8 cellular contexts compared by ENCODE assay signal in genomic region chr1:154352581-154353459, GRCh38. TPM values are rescaled to one million over a fixed set of nuclear protein-coding genes. Genes with fewer than 3 reads are reported as not detected.
DNase-seq lines count a peak whose midpoint lies in the region; ATAC-seq and TF ChIP-seq lines count a peak whose summit lies in the region.

No MANE protein-coding gene starts in this region.

- H3K4me3 ChIP-seq in foreskin fibroblast (ENCODE audit: low read depth in 1 of 2, low read length in 2 of 2) (peak overlapping the region; percentile 30 to 55), vagina (peak overlapping the region; percentile 38 to 49)

- intact Hi-C loops in activated T-helper 2 cell treated with anti-CD3 and anti-CD28 coated beads, Interferon-gamma antibody, Interleukin-2, Interleukin-4, amounts not matched to agents 10 μg/mL and 5 μg/mL and 100 μg/mL, durations not matched to agents 14 hours and 24 hours and 36 hours (cut with micrococcal nuclease) = loop anchor here (1.0 to 5.0 kb wide), 5 partner anchors 29 to 110 kb away; no protein-coding TSS in a partner anchor
- intact Hi-C loops in vagina (cut with DNase I) = no loop called here

- H3K4me1 Mint-ChIP-seq in activated T-helper 2 cell treated with anti-CD3 and anti-CD28 coated beads, Interferon-gamma antibody, Interleukin-2, Interleukin-4, amounts not matched to agents 10 μg/mL and 5 μg/mL and 100 μg/mL, durations not matched to agents 14 hours and 24 hours and 36 hours (ENCODE audit: low read depth) = peaks cover 26% of the 10 kb centered on the region
- peaks cover 29% of the 10 kb centered on the region for H3K4me1 Mint-ChIP-seq in nephron

- no peaks in the 10 kb centered on the region for H3K9me3 ChIP-seq in vagina

- ATAC-seq in GM21576 (IDR thresholded peaks at IDR 0.05; ENCODE audit: unreplicated experiment) = no peak

- H3K36me3 ChIP-seq in vagina = peaks cover 0 to 20% of the 10 kb centered on the region in 2 donors

- H3K9me3 Mint-ChIP-seq in activated T-helper 2 cell treated with anti-CD3 and anti-CD28 coated beads, Interferon-gamma antibody, Interleukin-2, Interleukin-4, amounts not matched to agents 10 μg/mL and 5 μg/mL and 100 μg/mL, durations not matched to agents 14 hours and 24 hours and 36 hours = no peaks in the 10 kb centered on the region
- no peaks in the 10 kb centered on the region for H3K9me3 Mint-ChIP-seq in nephron

- TF ChIP-seq POLR2A in vagina (IDR thresholded peaks at IDR 0.05) = no peak

- TF ChIP-seq CTCF in foreskin fibroblast (IDR thresholded peaks at IDR 0.05; ENCODE audit: low read depth, low read length) (no peak), nephron (IDR thresholded peaks at IDR 0.05; ENCODE audit: unreplicated experiment in 3 of 3) (no peak), vagina (IDR thresholded peaks at IDR 0.05) (no peak)

- H3K27me3 ChIP-seq in vagina = no peaks in the 10 kb centered on the region

- peaks cover 3% of the 10 kb centered on the region for H3K27me3 Mint-ChIP-seq in activated T-helper 2 cell treated with anti-CD3 and anti-CD28 coated beads, Interferon-gamma antibody, Interleukin-2, Interleukin-4, amounts not matched to agents 10 μg/mL and 5 μg/mL and 100 μg/mL, durations not matched to agents 14 hours and 24 hours and 36 hours (ENCODE audit: low read depth)
- peaks cover 23% of the 10 kb centered on the region for H3K27me3 Mint-ChIP-seq in nephron (ENCODE audit: low read depth)

- DNase-seq in NCI-H510A treated with DMSO at 0.1 percent for 48 hours (lab: John Stamatoyannopoulos, UW) = peak; percentile 74
- DNase-seq in NCI-H510A (lab: John Stamatoyannopoulos, UW) = no peak
- peak; percentile 4 for DNase-seq in NCI-H774 (lab: John Stamatoyannopoulos, UW)
- peak; percentile 32 for DNase-seq in activated T-helper 2 cell treated with anti-CD3 and anti-CD28 coated beads, Interferon-gamma antibody, Interleukin-2, Interleukin-4, amounts not matched to agents 10 μg/mL and 5 μg/mL and 100 μg/mL, durations not matched to agents 14 hours and 24 hours and 36 hours (ENCODE audit: low spot score)
- DNase-seq in foreskin fibroblast = peak; percentile 42 to 71
- no peak for DNase-seq in vagina (ENCODE audit: extremely low spot score in 2 of 2)

- H3K36me3 Mint-ChIP-seq in activated T-helper 2 cell treated with anti-CD3 and anti-CD28 coated beads, Interferon-gamma antibody, Interleukin-2, Interleukin-4, amounts not matched to agents 10 μg/mL and 5 μg/mL and 100 μg/mL, durations not matched to agents 14 hours and 24 hours and 36 hours (ENCODE audit: low read depth) = peaks cover 23% of the 10 kb centered on the region
- H3K36me3 Mint-ChIP-seq in nephron (ENCODE audit: low read depth) = peaks cover 13% of the 10 kb centered on the region

- peak overlapping the region; percentile 76 for H3K4me3 Mint-ChIP-seq in activated T-helper 2 cell treated with anti-CD3 and anti-CD28 coated beads, Interferon-gamma antibody, Interleukin-2, Interleukin-4, amounts not matched to agents 10 μg/mL and 5 μg/mL and 100 μg/mL, durations not matched to agents 14 hours and 24 hours and 36 hours (ENCODE audit: low read depth)
- peak overlapping the region; percentile 82 to 84 (median 83) for H3K4me3 Mint-ChIP-seq in nephron

- peaks cover 22% of the 10 kb centered on the region for H3K4me1 ChIP-seq in vagina

- H3K27ac ChIP-seq in vagina = peak overlapping the region; percentile 80

- H3K27ac Mint-ChIP-seq in activated T-helper 2 cell treated with anti-CD3 and anti-CD28 coated beads, Interferon-gamma antibody, Interleukin-2, Interleukin-4, amounts not matched to agents 10 μg/mL and 5 μg/mL and 100 μg/mL, durations not matched to agents 14 hours and 24 hours and 36 hours = peak overlapping the region; percentile 80
- H3K27ac Mint-ChIP-seq in nephron = peak overlapping the region; percentile 2 to 63 (median 20)

RNA-seq across cellular contexts. Expression of gene ATP8B2, which starts 27.5 kb away (rescaled TPM):
- total RNA-seq in activated T-helper 2 cell treated with anti-CD3 and anti-CD28 coated beads, Interferon-gamma antibody, Interleukin-2, Interleukin-4, amounts not matched to agents 10 μg/mL and 5 μg/mL and 100 μg/mL, durations not matched to agents 14 hours and 24 hours and 36 hours = 44.0 and 47.0 TPM in 2 replicates
- total RNA-seq in vagina = 65.1 TPM

RNA-seq across cellular contexts. Expression of gene AQP10, which starts 31.9 kb away (rescaled TPM):
- total RNA-seq in activated T-helper 2 cell treated with anti-CD3 and anti-CD28 coated beads, Interferon-gamma antibody, Interleukin-2, Interleukin-4, amounts not matched to agents 10 μg/mL and 5 μg/mL and 100 μg/mL, durations not matched to agents 14 hours and 24 hours and 36 hours = not detected in 2 replicates
- total RNA-seq in vagina = not detected

RNA-seq across cellular contexts. Expression of gene IL6R, which starts 52.3 kb away (rescaled TPM):
- total RNA-seq in activated T-helper 2 cell treated with anti-CD3 and anti-CD28 coated beads, Interferon-gamma antibody, Interleukin-2, Interleukin-4, amounts not matched to agents 10 μg/mL and 5 μg/mL and 100 μg/mL, durations not matched to agents 14 hours and 24 hours and 36 hours = 1.6 and 2.2 TPM in 2 replicates
- 50.8 TPM for total RNA-seq in vagina

Comparison
In these comparisons a context has a peak if more than half of its experiments do, and no peak if none do; other contexts are left out.
1. DNase-seq: peak in NCI-H510A treated with DMSO at 0.1 percent for 48 hours (single experiment), NCI-H774 (single experiment), activated T-helper 2 cell treated with anti-CD3 and anti-CD28 coated beads, Interferon-gamma antibody, Interleukin-2, Interleukin-4, amounts not matched to agents 10 μg/mL and 5 μg/mL and 100 μg/mL, durations not matched to agents 14 hours and 24 hours and 36 hours (single experiment) and foreskin fibroblast (2 of 2); none in NCI-H510A (single experiment) and vagina (0 of 2).
2. RNA of gene IL6R, which starts 52.3 kb away (total RNA-seq): 50.8 TPM in vagina (single experiment); 1.6 to 2.2 TPM in activated T-helper 2 cell treated with anti-CD3 and anti-CD28 coated beads, Interferon-gamma antibody, Interleukin-2, Interleukin-4, amounts not matched to agents 10 μg/mL and 5 μg/mL and 100 μg/mL, durations not matched to agents 14 hours and 24 hours and 36 hours; every median in the first group is over 10 times any median in the second.